In genomic region chr12:3587402-3588013, GRCh38 we compare ENCODE assay signal across 15 cellular contexts.
"Had no signal": no experiment of that assay in that cellular context is flagged by ENCODE, and none has a peak within 500 bp of the region (broad histone marks: within the 10 kb centered on the region; RNA-seq: fewer than 3 reads in every experiment).

No MANE protein-coding gene starts in this region.

- H3K9me3 ChIP-seq: esophagus squamous epithelium, neutrophil had no signal

- DNase-seq: activated CD4-positive, alpha-beta memory T cell treated with anti-CD3 and anti-CD28 coated beads, Interleukin-2, amount 10 ng/mL, durations not matched to agents 7 days and 5 days; activated CD4-positive, alpha-beta T cell treated with anti-CD3 and anti-CD28 coated beads for 36 hours; activated CD8-positive, alpha-beta memory T cell treated with anti-CD3 and anti-CD28 coated beads, Interleukin-2, amount 10 ng/mL, durations not matched to agents 7 days and 5 days; activated naive CD4-positive, alpha-beta T cell treated with Interleukin-2 at 50 U/mL for 16 hours; activated naive CD8-positive, alpha-beta T cell treated with anti-CD3 and anti-CD28 coated beads, Interleukin-2, amount 10 ng/mL, durations not matched to agents 7 days and 5 days; amygdala; effector memory CD8-positive, alpha-beta T cell; esophagus squamous epithelium; mesendoderm; stimulated activated CD4-positive, alpha-beta T cell treated with anti-CD3 and anti-CD28 coated beads, Interleukin-12 subunit alpha, Interleukin-12 subunit beta, amount 100 ng/mL, for 4 hours; stimulated activated CD4-positive, alpha-beta T cell treated with anti-CD3 and anti-CD28 coated beads, Interleukin-1b, Interleukin-23, amount 100 ng/mL, for 48 hours had no signal

- H3K27me3 ChIP-seq: tibial nerve had no signal

- H3K36me3 ChIP-seq: cardiac muscle cell, esophagus squamous epithelium, neutrophil, tibial nerve had no signal

- H3K4me3 ChIP-seq: cardiac muscle cell, esophagus squamous epithelium, tibial nerve had no signal

- ATAC-seq: activated CD4-positive, alpha-beta T cell treated with anti-CD3 and anti-CD28 coated beads for 36 hours; activated CD8-positive, alpha-beta memory T cell treated with anti-CD3 and anti-CD28 coated beads, Interleukin-2, amount 10 ng/mL, durations not matched to agents 7 days and 5 days; effector memory CD8-positive, alpha-beta T cell; naive thymus-derived CD8-positive, alpha-beta T cell had no signal
